Comparison of ENCODE assay signal across 2 cellular contexts in genomic region chr17:14048169-14048568, GRCh38.
TF ChIP-seq lines count a peak whose summit lies in the region.

No MANE protein-coding gene starts in this region.

TF ChIP-seq in HCT116, 20 proteins besides CTCF, POLR2A, EP300 and RAD21:
- TF ChIP-seq SRF (IDR thresholded peaks at IDR 0.05; ENCODE audit: low read depth) (no peak), POLR2AphosphoS5 (IDR thresholded peaks at IDR 0.05; ENCODE audit: low read depth, low read length) (no peak), YY1 (IDR thresholded peaks at IDR 0.05; ENCODE audit: extremely low read depth, insufficient replicate concordance, low read depth, low read length) (no peak)

TF ChIP-seq in GM12878, 131 proteins besides CTCF, POLR2A, EP300 and RAD21:
- TF ChIP-seq POU2F2 (IDR thresholded peaks at IDR 0.05; ENCODE audit: borderline replicate concordance, low read depth, low read length) (no peak), E4F1 (IDR thresholded peaks at IDR 0.05; ENCODE audit: borderline replicate concordance, partially characterized antibody) (no peak), CHD2 (IDR thresholded peaks at IDR 0.05; ENCODE audit: borderline replicate concordance, low read depth, low read length) (no peak), SKIL (IDR thresholded peaks at IDR 0.05; ENCODE audit: low read depth, poor library complexity, severe bottlenecking) (no peak), PAX8 (IDR thresholded peaks at IDR 0.05) (no peak), STAT1 (conservative IDR thresholded peaks at IDR 0.05) (no peak), ZNF24 (IDR thresholded peaks at IDR 0.05) (no peak), CREB1 (IDR thresholded peaks at IDR 0.05; ENCODE audit: low read depth) (no peak), CHD1 (IDR thresholded peaks at IDR 0.05; ENCODE audit: low read depth, low read length) (no peak), ZNF622 (IDR thresholded peaks at IDR 0.05) (no peak), SMC3 (IDR thresholded peaks at IDR 0.05; ENCODE audit: borderline replicate concordance, low read length) (0 out of 2 replicates have a peak, but pooled peaks have one; percentile 12), TBL1XR1 (IDR thresholded peaks at IDR 0.05; ENCODE audit: low read depth, low read length) (no peak), NRF1 (conservative IDR thresholded peaks at IDR 0.05; ENCODE audit: low read depth, low read length) (no peak), ETV6 (conservative IDR thresholded peaks at IDR 0.05 in 1 of 2, IDR thresholded peaks at IDR 0.05 in 1 of 2; ENCODE audit: borderline replicate concordance in 1 of 2, low read depth in 1 of 2) (peak in 1 of 2 experiments; percentile 75; a peak in 2 of 4 replicates), CBX5 (IDR thresholded peaks at IDR 0.05; ENCODE audit: low read depth) (no peak), NFIC (IDR thresholded peaks at IDR 0.05; ENCODE audit: low read depth, low read length) (no peak)
